ENCODE assay signal across 8 cellular contexts in genomic region chr15:78988361-78988911, GRCh38. TPM values are rescaled to one million over a fixed set of nuclear protein-coding genes. Genes with fewer than 3 reads are reported as not detected.
DNase-seq lines count a peak whose midpoint lies in the region; ATAC-seq, FAIRE-seq and TF ChIP-seq lines count a peak whose summit lies in the region.

No MANE protein-coding gene starts in this region.

- no peaks in the 10 kb centered on the region for H3K27me3 Mint-ChIP-seq in activated T-helper 17 cell treated with anti-CD3 and anti-CD28 coated beads, Interleukin-2, amount 50 U/mL, for 72 hours

- FAIRE-seq in GM12892 (lab: Jason Lieb, UNC) (peak; percentile 57), small intestine (lab: Jason Lieb, UNC) (no peak)

- peak overlapping the region in 1 of 2 donors; percentile 78 for H3K27ac ChIP-seq in small intestine (ENCODE audit: low read depth in 1 of 2, low read length in 1 of 2)

- 7 to 23% (median 10%) methylated on average over 6 to 7 of the region's 7 CpGs for WGBS in small intestine, 3 donors

- intact Hi-C loops in left ventricle myocardium superior (cut with micrococcal nuclease): no loop called here

- no peaks in the 10 kb centered on the region for H3K36me3 Mint-ChIP-seq in activated T-helper 17 cell treated with anti-CD3 and anti-CD28 coated beads, Interleukin-2, amount 50 U/mL, for 72 hours (ENCODE audit: low read depth)

- peak overlapping the region; percentile 26 for H3K27ac Mint-ChIP-seq in activated T-helper 17 cell treated with anti-CD3 and anti-CD28 coated beads, Interleukin-2, amount 50 U/mL, for 72 hours

- no peak overlapping the region for H3K4me3 Mint-ChIP-seq in activated T-helper 17 cell treated with anti-CD3 and anti-CD28 coated beads, Interleukin-2, amount 50 U/mL, for 72 hours

- H3K4me3 ChIP-seq in small intestine (ENCODE audit: low read depth in 1 of 2, low read length in 2 of 2): no peak overlapping the region

- H3K27me3 ChIP-seq in small intestine (ENCODE audit: control insufficient read depth in 2 of 2, insufficient read depth in 2 of 2, low read length in 2 of 2): no peaks in the 10 kb centered on the region

- no peak for TF ChIP-seq POLR2A in GM12892 (IDR thresholded peaks at IDR 0.05; ENCODE audit: low read depth, low read length)

- H3K9me3 Mint-ChIP-seq in activated T-helper 17 cell treated with anti-CD3 and anti-CD28 coated beads, Interleukin-2, amount 50 U/mL, for 72 hours: no peaks in the 10 kb centered on the region

- H3K36me3 ChIP-seq in small intestine (ENCODE audit: control insufficient read depth in 2 of 2, insufficient read depth in 2 of 2, low read length in 2 of 2): no peaks in the 10 kb centered on the region

- H3K9me3 ChIP-seq in small intestine (ENCODE audit: control insufficient read depth, low read depth): no peaks in the 10 kb centered on the region

- DNase-seq in GM12892 (ENCODE audit: insufficient read length) (no peak), left ventricle myocardium superior (peak; percentile 58), small intestine (peak; percentile 63), NCI-H2171 (lab: John Stamatoyannopoulos, UW) (no peak)
- DNase-seq in activated CD4-positive, alpha-beta T cell treated with anti-CD3 and anti-CD28 coated beads, Interleukin-2, amount 50 U/mL, for 48 hours: no peak
- DNase-seq in stimulated activated CD4-positive, alpha-beta T cell treated with anti-CD3 and anti-CD28 coated beads, Interleukin-4, amount 100 ng/mL, for 1 hour: no peak

- ATAC-seq in HG03460 (IDR thresholded peaks at IDR 0.05; ENCODE audit: unreplicated experiment): peak; percentile 72
- ATAC-seq in activated T-helper 17 cell treated with anti-CD3 and anti-CD28 coated beads, Interleukin-2, amount 50 U/mL, for 72 hours (replicated peaks): peak; percentile 71
- ATAC-seq in left ventricle myocardium superior: peak; percentile 79

- H3K4me1 Mint-ChIP-seq in activated T-helper 17 cell treated with anti-CD3 and anti-CD28 coated beads, Interleukin-2, amount 50 U/mL, for 72 hours: peaks cover 6% of the 10 kb centered on the region

- H3K4me1 ChIP-seq in small intestine (ENCODE audit: control insufficient read depth in 2 of 2, insufficient read depth in 1 of 2, low read depth in 1 of 2, low read length in 1 of 2): no peaks in the 10 kb centered on the region

RNA-seq across cellular contexts. Expression of gene CTSH, which starts 43.6 kb away (rescaled TPM):
- polyA plus RNA-seq in GM12892 (2012; ENCODE audit: missing spikeins): 424 TPM
- 100 to 1,000 TPM; 306 to 503 TPM for total RNA-seq in activated T-helper 17 cell treated with anti-CD3 and anti-CD28 coated beads, Interleukin-2, amount 50 U/mL, for 72 hours
- total RNA-seq in left ventricle myocardium superior: 72.3 TPM
- 100 to 1,000 TPM; 116 to 208 (median 126) TPM for polyA plus RNA-seq in small intestine

Comparison
In these comparisons a context has a peak if more than half of its experiments do, and no peak if none do; other contexts are left out.
1. DNase-seq: peak in left ventricle myocardium superior (single experiment) and small intestine (single experiment); none in GM12892 (single experiment), NCI-H2171 (single experiment), activated CD4-positive, alpha-beta T cell treated with anti-CD3 and anti-CD28 coated beads, Interleukin-2, amount 50 U/mL, for 48 hours (0 of 2) and stimulated activated CD4-positive, alpha-beta T cell treated with anti-CD3 and anti-CD28 coated beads, Interleukin-4, amount 100 ng/mL, for 1 hour (single experiment).
2. Peak in every context shown above with its lines, with median percentiles within 50 percentile points of each other: ATAC-seq.